ENCODE assay signal across 10 cellular contexts in the genomic region with DNA sequence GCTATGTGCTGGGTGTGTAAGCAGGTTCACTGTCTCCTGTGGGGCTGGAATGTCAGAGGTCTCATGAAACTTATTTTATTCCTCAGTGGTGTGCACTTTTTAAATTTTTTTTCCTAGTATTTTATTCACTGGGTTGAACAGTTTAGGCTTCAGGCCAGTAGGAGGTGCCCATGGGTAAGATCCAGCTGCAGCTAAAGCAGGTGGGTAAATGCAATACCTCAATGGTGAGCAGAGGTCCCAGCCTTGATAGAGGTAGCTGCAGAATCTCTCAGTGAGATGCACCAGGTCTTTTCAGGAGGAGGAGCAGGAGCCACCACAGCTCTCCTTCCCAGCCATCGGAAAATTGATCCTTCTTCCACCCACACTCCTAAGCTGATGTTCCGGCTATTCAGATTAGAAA. TPM values are rescaled to one million over a fixed set of nuclear protein-coding genes. Genes with fewer than 3 reads are reported as not detected.
A peak's percentile ranks its signal among the peaks of the same experiment; 100 is the strongest.
DNase-seq lines count a peak whose midpoint lies in the region; ATAC-seq and TF ChIP-seq lines count a peak whose summit lies in the region.
"Had no signal": no experiment of that assay in that cellular context is flagged by ENCODE, and none has a peak within 500 bp of the region (broad histone marks: within the 10 kb centered on the region; RNA-seq: fewer than 3 reads in every experiment).

No MANE protein-coding gene starts in this region.

- H4K20me1 ChIP-seq in hepatocyte (ENCODE audit: insufficient read depth, poor library complexity, severe bottlenecking): no peaks in the 10 kb centered on the region

- H3K9me3 Mint-ChIP-seq in osteocyte (ENCODE audit: unreplicated experiment): no peaks in the 10 kb centered on the region

- no peaks in the 10 kb centered on the region for H3K36me3 Mint-ChIP-seq in osteocyte (ENCODE audit: unreplicated experiment)
- H3K36me3 Mint-ChIP-seq: naive B cell had no signal

- H3K4me3 ChIP-seq in fibroblast of the aortic adventitia (ENCODE audit: low read depth, low read length) (no peak overlapping the region), hepatocyte (no peak overlapping the region), lower leg skin (ENCODE audit: low read depth, poor library complexity, severe bottlenecking) (no peak overlapping the region)

- 68% methylated on average over 2 of the region's 2 CpGs for WGBS in hepatocyte (ENCODE audit: low lambda C conversion rate, missing lambda C conversion rate)
- WGBS in lower leg skin, 2 donors: 69 to 87% methylated on average over 2 of the region's 2 CpGs

- no peaks in the 10 kb centered on the region for H3K4me1 ChIP-seq in hepatocyte (ENCODE audit: insufficient read depth)

- no peaks in the 10 kb centered on the region for H3K9me2 ChIP-seq in hepatocyte (replicated peaks; ENCODE audit: insufficient read depth)

- H2AFZ ChIP-seq in hepatocyte: no peak overlapping the region

- no peak overlapping the region for H3K4me3 Mint-ChIP-seq in osteocyte (ENCODE audit: unreplicated experiment)
- H3K4me3 Mint-ChIP-seq: naive B cell had no signal

- H3K27ac Mint-ChIP-seq in osteocyte (ENCODE audit: unreplicated experiment): no peak overlapping the region
- H3K27ac Mint-ChIP-seq: naive B cell had no signal

- no peaks in the 10 kb centered on the region for H3K27me3 Mint-ChIP-seq in osteocyte (ENCODE audit: unreplicated experiment)

- TF ChIP-seq CTCF in fibroblast of the aortic adventitia (IDR thresholded peaks at IDR 0.05; ENCODE audit: insufficient read depth, low read length): peak; percentile 10
- TF ChIP-seq CTCF in hepatocyte (IDR thresholded peaks at IDR 0.05; ENCODE audit: poor library complexity): no peak
- no peak for TF ChIP-seq CTCF in osteocyte (IDR thresholded peaks at IDR 0.05)
- no peak for TF ChIP-seq CTCF in lower leg skin (IDR thresholded peaks at IDR 0.05)

- H3K4me2 ChIP-seq in hepatocyte: no peak overlapping the region

- TF ChIP-seq POLR2A in lower leg skin (IDR thresholded peaks at IDR 0.05): no peak

- no peaks in the 10 kb centered on the region for H3K9me3 ChIP-seq in hepatocyte (ENCODE audit: low read depth)

- no peaks in the 10 kb centered on the region for H3K4me1 Mint-ChIP-seq in osteocyte (ENCODE audit: unreplicated experiment)
- H3K4me1 Mint-ChIP-seq: naive B cell had no signal

- intact Hi-C loops in lower leg skin (cut with DNase I; ENCODE audit: low total_unique reads): no loop called here

- no peaks in the 10 kb centered on the region for H3K27me3 ChIP-seq in hepatocyte

- H3K79me2 ChIP-seq in hepatocyte: no peaks in the 10 kb centered on the region

- H3K27ac ChIP-seq in hepatocyte: no peak overlapping the region

- peak; percentile 54 for ATAC-seq in GM19463 (IDR thresholded peaks at IDR 0.05; ENCODE audit: unreplicated experiment)
- ATAC-seq in GM18873 (IDR thresholded peaks at IDR 0.05; ENCODE audit: low FRiP score, unreplicated experiment): no peak

- DNase-seq in AML-193 (lab: John Stamatoyannopoulos, UW) (peak; percentile 22 to 39), T-helper 1 cell (peak in 4 of 5 donors; percentile 8 to 40 (median 16)), fibroblast of the aortic adventitia (ENCODE audit: low read depth) (no peak), hepatocyte (ENCODE audit: low spot score) (no peak), osteocyte (ENCODE audit: extremely low spot score, unreplicated experiment) (no peak), lower leg skin (ENCODE audit: low spot score in 2 of 2) (no peak)
- DNase-seq: naive B cell had no signal

- no peaks in the 10 kb centered on the region for H3K36me3 ChIP-seq in hepatocyte (replicated peaks; ENCODE audit: insufficient read depth, low read depth)

RNA-seq across cellular contexts. Expression of gene OR6N2, which starts 12.6 kb away (rescaled TPM):
- not detected in 2 replicates for total RNA-seq in fibroblast of the aortic adventitia (ENCODE audit: low replicate concordance)
- total RNA-seq in hepatocyte: not detected in 2 replicates
- polyA plus RNA-seq in hepatocyte: not detected in 2 replicates
- not detected in 2 replicates for total RNA-seq in osteocyte
- total RNA-seq in lower leg skin: not detected
- total RNA-seq: dermis microvascular lymphatic vessel endothelial cell had no signal

RNA-seq across cellular contexts. Expression of gene OR6N1, which starts 21.6 kb away (rescaled TPM):
- 0.16 TPM in 1 of 2 replicates, not detected in the other for total RNA-seq in fibroblast of the aortic adventitia (ENCODE audit: low replicate concordance)
- not detected in 2 replicates for total RNA-seq in hepatocyte
- polyA plus RNA-seq in hepatocyte: not detected in 2 replicates
- total RNA-seq in osteocyte: not detected in 2 replicates
- not detected for total RNA-seq in lower leg skin
- total RNA-seq: dermis microvascular lymphatic vessel endothelial cell had no signal

RNA-seq across cellular contexts. Expression of gene MNDA, which starts 37.5 kb away (rescaled TPM):
- not detected in 2 replicates for total RNA-seq in fibroblast of the aortic adventitia (ENCODE audit: low replicate concordance)
- not detected in 2 replicates for total RNA-seq in hepatocyte
- not detected in 2 replicates for polyA plus RNA-seq in hepatocyte
- not detected in 2 replicates for total RNA-seq in osteocyte
- 1 to 10 TPM; 1.1 to 3.7 (median 3.2) TPM for total RNA-seq in lower leg skin
- total RNA-seq: dermis microvascular lymphatic vessel endothelial cell had no signal

RNA-seq across cellular contexts. Expression of gene OR6K6, which starts 39.1 kb away (rescaled TPM):
- total RNA-seq in fibroblast of the aortic adventitia (ENCODE audit: low replicate concordance) (not detected in 2 replicates), hepatocyte (not detected in 2 replicates), osteocyte (not detected in 2 replicates), lower leg skin (not detected)
- not detected in 2 replicates for polyA plus RNA-seq in hepatocyte
- total RNA-seq: dermis microvascular lymphatic vessel endothelial cell had no signal

Comparison
In these comparisons a context has a peak if more than half of its experiments do, and no peak if none do; other contexts are left out.
1. DNase-seq: peak in AML-193 (2 of 2) and T-helper 1 cell (4 of 5); none in fibroblast of the aortic adventitia (single experiment), hepatocyte (single experiment), osteocyte (single experiment) and lower leg skin (0 of 2).